In genomic region chr9:19020886-19021285, GRCh38 we compare ENCODE assay signal across 24 cellular contexts. TPM values are rescaled to one million over a fixed set of nuclear protein-coding genes. Genes with fewer than 3 reads are reported as not detected.
"Had no signal": no experiment of that assay in that cellular context is flagged by ENCODE, and none has a peak within 500 bp of the region (broad histone marks: within the 10 kb centered on the region; RNA-seq: fewer than 3 reads in every experiment).

No MANE protein-coding gene starts in this region.

- DNase-seq: dermis blood vessel endothelial cell; effector CD4-positive, alpha-beta T cell; effector memory CD4-positive, alpha-beta T cell; foreskin keratinocyte; heart left ventricle; hypothalamus; immature natural killer cell; islet precursor cell; kidney; kidney glomerular epithelial cell; left colon; left lung; left ventricle myocardium superior; lower lobe of right lung; mesenchymal stem cell; naive B cell; naive thymus-derived CD8-positive, alpha-beta T cell had no signal

RNA-seq across cellular contexts. Expression of gene SAXO1, which starts 12.1 kb away (rescaled TPM):
- total RNA-seq: dermis blood vessel endothelial cell, endothelial cell of umbilical vein, epithelial cell of proximal tubule, fibroblast of villous mesenchyme, foreskin keratinocyte, frontal cortex, hepatocyte, left colon, left lung, left ventricle myocardium superior, lung microvascular endothelial cell, mesenteric fat pad had no signal
- polyA plus RNA-seq: endothelial cell of umbilical vein, foreskin keratinocyte, heart left ventricle, immature natural killer cell had no signal
